Comparison of ENCODE assay signal across 24 cellular contexts in the genomic region with DNA sequence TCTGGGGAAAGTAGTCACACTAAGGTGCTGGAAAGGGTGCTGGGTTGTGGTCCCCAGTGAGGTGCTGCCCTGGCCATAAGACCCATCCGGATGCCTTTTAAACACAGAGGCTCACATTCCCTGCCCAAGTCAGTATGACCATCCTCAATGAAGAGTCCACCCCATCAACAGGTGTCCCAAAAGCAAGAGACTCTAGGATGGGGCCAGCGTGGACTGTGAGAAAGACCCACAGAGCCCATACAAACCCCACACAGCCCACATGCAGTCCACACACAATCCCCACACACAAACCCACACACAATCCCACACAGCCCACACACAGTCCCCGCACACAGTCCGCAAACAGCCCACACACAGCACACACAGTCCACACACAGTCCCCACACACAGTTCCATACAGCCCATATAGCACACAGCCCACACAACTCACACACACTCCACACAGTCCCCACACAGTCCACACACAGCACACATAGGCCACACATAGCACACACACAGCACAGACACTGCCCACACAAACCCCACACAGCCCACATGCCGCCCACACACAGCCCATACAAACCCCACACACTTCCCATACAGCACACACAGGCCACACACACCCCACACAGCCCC.
"Had no signal": no experiment of that assay in that cellular context is flagged by ENCODE, and none has a peak within 500 bp of the region (broad histone marks: within the 10 kb centered on the region; RNA-seq: fewer than 3 reads in every experiment).

No MANE protein-coding gene starts in this region.

- H3K27ac ChIP-seq: body of pancreas, dorsolateral prefrontal cortex, esophagus squamous epithelium, gastrocnemius medialis, parathyroid adenoma, testis had no signal

- H3K27ac Mint-ChIP-seq: activated CD8-positive, alpha-beta T cell treated with anti-CD3 and anti-CD28 coated beads, Interleukin-2, amount 10 ng/mL, durations not matched to agents 7 days and 5 days; activated naive CD4-positive, alpha-beta T cell treated with anti-CD3 and anti-CD28 coated beads, Interleukin-2, amount 50 U/mL, for 24 hours; activated T-cell treated with anti-CD3 and anti-CD28 coated beads, Interleukin-2, amount 50 U/mL, for 72 hours; effector memory CD8-positive, alpha-beta T cell; nephron; stimulated activated effector memory CD8-positive, alpha-beta T cell treated with anti-CD3 and anti-CD28 coated beads, Interleukin-12 subunit alpha, Interleukin-12 subunit beta, amount 100 ng/mL, for 72 hours; T-helper 1 cell treated with Interleukin-12 subunit alpha and Interleukin-12 subunit beta and Interleukin-4 antibody, amounts not matched to agents 30 μg/mL and 1 μg/mL, for 36 hours; type B pancreatic cell had no signal

- H3K4me3 ChIP-seq: body of pancreas, dorsolateral prefrontal cortex, esophagus squamous epithelium, gastrocnemius medialis, testis had no signal

- H3K27me3 ChIP-seq: body of pancreas, gastrocnemius medialis, testis had no signal

- ATAC-seq: activated CD4-positive, CD25-positive, alpha-beta regulatory T cell treated with anti-CD3 and anti-CD28 coated beads, Interleukin-2, amount 50 U/mL, for 24 hours; activated CD8-positive, alpha-beta T cell treated with anti-CD3 and anti-CD28 coated beads, Interleukin-2, amount 10 ng/mL, durations not matched to agents 7 days and 5 days; activated T-cell treated with anti-CD3 and anti-CD28 coated beads, Interleukin-2, amount 50 U/mL, for 72 hours; body of pancreas; effector memory CD8-positive, alpha-beta T cell; gastrocnemius medialis; left ventricle myocardium superior; right cardiac atrium; stimulated activated effector memory CD8-positive, alpha-beta T cell treated with anti-CD3 and anti-CD28 coated beads, Interleukin-12 subunit alpha, Interleukin-12 subunit beta, amount 100 ng/mL, for 72 hours had no signal

- H3K9me3 ChIP-seq: body of pancreas, esophagus squamous epithelium, gastrocnemius medialis, testis had no signal

- H3K4me3 Mint-ChIP-seq: activated CD8-positive, alpha-beta T cell treated with anti-CD3 and anti-CD28 coated beads, Interleukin-2, amount 10 ng/mL, durations not matched to agents 7 days and 5 days; activated naive CD4-positive, alpha-beta T cell treated with anti-CD3 and anti-CD28 coated beads, Interleukin-2, amount 50 U/mL, for 24 hours; activated T-cell treated with anti-CD3 and anti-CD28 coated beads, Interleukin-2, amount 50 U/mL, for 72 hours; effector memory CD8-positive, alpha-beta T cell; nephron; stimulated activated effector memory CD8-positive, alpha-beta T cell treated with anti-CD3 and anti-CD28 coated beads, Interleukin-12 subunit alpha, Interleukin-12 subunit beta, amount 100 ng/mL, for 72 hours; T-helper 1 cell treated with Interleukin-12 subunit alpha and Interleukin-12 subunit beta and Interleukin-4 antibody, amounts not matched to agents 30 μg/mL and 1 μg/mL, for 36 hours; type B pancreatic cell had no signal

- H3K36me3 Mint-ChIP-seq: activated naive CD4-positive, alpha-beta T cell treated with anti-CD3 and anti-CD28 coated beads, Interleukin-2, amount 50 U/mL, for 24 hours; stimulated activated effector memory CD8-positive, alpha-beta T cell treated with anti-CD3 and anti-CD28 coated beads, Interleukin-12 subunit alpha, Interleukin-12 subunit beta, amount 100 ng/mL, for 72 hours; type B pancreatic cell had no signal

- H3K36me3 ChIP-seq: esophagus squamous epithelium, gastrocnemius medialis had no signal

- H3K4me1 ChIP-seq: body of pancreas, esophagus squamous epithelium, gastrocnemius medialis, parathyroid adenoma, testis had no signal

- H3K9me3 Mint-ChIP-seq: activated naive CD4-positive, alpha-beta T cell treated with anti-CD3 and anti-CD28 coated beads, Interleukin-2, amount 50 U/mL, for 24 hours; effector memory CD8-positive, alpha-beta T cell; nephron; type B pancreatic cell had no signal

- DNase-seq: activated CD4-positive, alpha-beta T cell treated with anti-CD3 and anti-CD28 coated beads, Interleukin-2, amount 50 U/mL, for 1 hour; activated CD8-positive, alpha-beta T cell treated with anti-CD3 and anti-CD28 coated beads, Interleukin-2, amount 10 ng/mL, durations not matched to agents 7 days and 5 days; activated gamma-delta T cell; activated T-cell treated with anti-CD3 and anti-CD28 coated beads, Interleukin-2, amount 50 U/mL, for 72 hours; anterior cingulate cortex; body of pancreas; effector memory CD8-positive, alpha-beta T cell; esophagus squamous epithelium; gastrocnemius medialis; hippocampal formation; left ventricle myocardium superior; nucleus accumbens; right cardiac atrium; stimulated activated CD4-positive, alpha-beta T cell treated with anti-CD3 and anti-CD28 coated beads, Interleukin-1b, Interleukin-23, amount 100 ng/mL, for 48 hours; T1000; testis had no signal

- H3K4me1 Mint-ChIP-seq: activated naive CD4-positive, alpha-beta T cell treated with anti-CD3 and anti-CD28 coated beads, Interleukin-2, amount 50 U/mL, for 24 hours; nephron had no signal

- H3K27me3 Mint-ChIP-seq: activated naive CD4-positive, alpha-beta T cell treated with anti-CD3 and anti-CD28 coated beads, Interleukin-2, amount 50 U/mL, for 24 hours had no signal
